ENCODE assay signal across 1 cellular context in genomic region chr2:27370816-27371620, GRCh38.
TF ChIP-seq lines count a peak whose summit lies in the region.

No MANE protein-coding gene starts in this region.

TF ChIP-seq in GM23338, 12 proteins besides CTCF, POLR2A, EP300 and RAD21 (continued from another document):
- TF ChIP-seq ETS1 (IDR thresholded peaks at IDR 0.05), result no peak
- no peak for TF ChIP-seq EZH2phosphoT487 (IDR thresholded peaks at IDR 0.05; ENCODE audit: unreplicated experiment)
- TF ChIP-seq ZNF462 (CRISPR knock-in tag; IDR thresholded peaks at IDR 0.05), result no peak
- no peak for TF ChIP-seq JUNB (IDR thresholded peaks at IDR 0.05; ENCODE audit: unreplicated experiment)
- TF ChIP-seq STAT1 (IDR thresholded peaks at IDR 0.05; ENCODE audit: unreplicated experiment), result no peak
- TF ChIP-seq POLR2AphosphoS5 (IDR thresholded peaks at IDR 0.05; ENCODE audit: low read depth), result no peak
- TF ChIP-seq NANOG (IDR thresholded peaks at IDR 0.05; ENCODE audit: borderline replicate concordance), result no peak
- TF ChIP-seq ZNF331 (CRISPR knock-in tag; IDR thresholded peaks at IDR 0.05; ENCODE audit: low read depth), result no peak
